ENCODE assay signal across 8 cellular contexts in the genomic region with DNA sequence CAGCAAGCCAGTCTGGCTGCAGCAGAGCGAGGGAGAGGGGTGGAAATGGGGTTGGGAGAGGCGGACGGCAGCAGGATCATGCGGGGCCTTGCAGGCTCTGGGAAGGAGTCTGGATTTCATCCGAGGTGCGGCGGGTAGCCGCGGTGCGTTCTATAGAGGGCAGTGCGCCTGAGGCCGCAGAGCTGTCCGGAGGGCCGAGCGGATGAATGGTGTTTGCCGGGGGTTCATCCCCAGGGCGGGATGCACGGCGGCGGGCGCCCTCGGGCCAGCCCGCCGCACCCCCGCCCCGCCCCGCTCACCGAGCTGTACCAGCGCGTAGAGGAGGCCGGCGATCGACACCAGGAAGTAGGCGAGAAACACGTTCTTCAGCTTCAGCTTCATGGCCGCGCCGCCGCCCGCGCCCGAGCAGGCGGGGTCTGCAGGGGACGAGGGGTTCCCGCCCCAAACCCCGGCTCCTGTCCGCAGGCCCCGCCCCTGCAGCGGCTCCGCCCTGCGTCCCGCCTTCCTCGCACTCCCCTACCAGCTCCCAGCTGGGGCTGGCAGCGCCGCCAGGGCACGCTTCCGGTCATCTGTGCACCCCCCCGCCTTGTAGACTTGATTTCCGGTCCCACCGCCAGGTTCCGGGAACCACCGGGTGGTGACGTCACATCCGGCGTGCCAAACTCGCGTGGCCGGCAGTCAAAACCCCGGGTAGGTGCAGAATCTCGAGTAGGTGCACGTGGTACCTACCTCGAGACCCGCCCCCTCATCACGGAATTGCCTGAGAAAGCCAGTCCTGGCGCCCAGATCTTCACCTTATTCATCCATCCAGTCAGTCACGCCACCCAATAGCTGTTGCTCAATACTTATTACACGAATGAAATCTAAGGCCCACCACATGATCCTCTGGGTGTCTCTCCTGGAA. TPM values are rescaled to one million over a fixed set of nuclear protein-coding genes. Genes with fewer than 3 reads are reported as not detected.
DNase-seq lines count a peak whose midpoint lies in the region; TF ChIP-seq lines count a peak whose summit lies in the region.

A gene (minus strand): TSS at position 420 of the 904 bp plus-strand sequence. CDS start 39 bp downstream, at position 381.

- 1 to 2% (median 1%) methylated on average over 32 to 77 of the region's 77 CpGs for WGBS in stomach, 5 donors

- no peaks in the 10 kb centered on the region for H3K27me3 ChIP-seq in HAP-1 (ENCODE audit: low read depth)
- no peaks in the 10 kb centered on the region for H3K27me3 ChIP-seq in MM.1S (replicated peaks; ENCODE audit: insufficient read depth, low read length)
- H3K27me3 ChIP-seq in neural cell (ENCODE audit: insufficient read depth, low read depth, low read length): no peaks in the 10 kb centered on the region
- no peaks in the 10 kb centered on the region for H3K27me3 ChIP-seq in stomach

- no peak for TF ChIP-seq RAD21 in neural cell (conservative IDR thresholded peaks at IDR 0.05)

- TF ChIP-seq CTCF in MM.1S (IDR thresholded peaks at IDR 0.05; ENCODE audit: low read length) (no peak), fibroblast of villous mesenchyme (IDR thresholded peaks at IDR 0.05; ENCODE audit: insufficient read depth, low read depth, low read length) (no peak), neural cell (IDR thresholded peaks at IDR 0.05; ENCODE audit: poor library complexity, severe bottlenecking) (no peak), stomach (IDR thresholded peaks at IDR 0.05) (peak in 1 of 7 experiments; percentile 46)

- no peak for TF ChIP-seq POLR2A in stomach (IDR thresholded peaks at IDR 0.05)

- H3K9me3 ChIP-seq in ES-I3 (ENCODE audit: control insufficient read depth, insufficient read depth, low read length): no peaks in the 10 kb centered on the region
- H3K9me3 ChIP-seq in HAP-1: peaks cover 3% of the 10 kb centered on the region; the same call in 1 of the 2 replicates
- H3K9me3 ChIP-seq in MM.1S (replicated peaks; ENCODE audit: insufficient read depth, low read length): no peaks in the 10 kb centered on the region
- no peaks in the 10 kb centered on the region for H3K9me3 ChIP-seq in neural cell (ENCODE audit: low read length)
- H3K9me3 ChIP-seq in stomach: no peaks in the 10 kb centered on the region

- H2AFZ ChIP-seq in MM.1S (ENCODE audit: low read length): peak within 1 kb of the TSS; percentile 35
- H2AFZ ChIP-seq in neural cell (ENCODE audit: low read depth, low read length): peak within 1 kb of the TSS; percentile 54

- peak within 1 kb of the TSS; percentile 55 for H3K4me2 ChIP-seq in MM.1S (ENCODE audit: low read depth, low read length)
- peak within 1 kb of the TSS; percentile 87 for H3K4me2 ChIP-seq in neural cell (ENCODE audit: low read length)

- H3K4me1 ChIP-seq in ES-I3 (ENCODE audit: insufficient read depth, low read length): peaks cover 6% of the 10 kb centered on the region; the same call in 1 of the 2 replicates
- H3K4me1 ChIP-seq in HAP-1: peaks cover 9% of the 10 kb centered on the region
- peaks cover 10% of the 10 kb centered on the region for H3K4me1 ChIP-seq in MM.1S (ENCODE audit: low read length)
- peaks cover 17 to 23% (median 20%) of the 10 kb centered on the region in 4 donors for H3K4me1 ChIP-seq in stomach

- H3K4me3 ChIP-seq in HAP-1 (peak within 1 kb of the TSS; percentile 79), MM.1S (ENCODE audit: low read length) (peak within 1 kb of the TSS; percentile 80), fibroblast of villous mesenchyme (ENCODE audit: low read depth, low read length) (peak within 1 kb of the TSS; percentile 85), neural cell (ENCODE audit: low read length) (peak within 1 kb of the TSS; percentile 81), stomach (peak within 1 kb of the TSS; percentile 68 to 82 (median 76))

- H3K79me2 ChIP-seq in MM.1S (ENCODE audit: low read length): peaks cover 14% of the 10 kb centered on the region
- peaks cover 8% of the 10 kb centered on the region for H3K79me2 ChIP-seq in neural cell (replicated peaks; ENCODE audit: insufficient read depth, low read length)

- in situ Hi-C loops in HAP-1 (cut with MboI; ENCODE audit: low sequenced_read_pairs): no loop called here

- no peaks in the 10 kb centered on the region for H4K20me1 ChIP-seq in MM.1S (ENCODE audit: insufficient read depth, low read length)
- no peaks in the 10 kb centered on the region for H4K20me1 ChIP-seq in neural cell (ENCODE audit: insufficient read depth)

- H3K36me3 ChIP-seq in ES-I3 (ENCODE audit: insufficient read depth, low read length) (peaks cover 11% of the 10 kb centered on the region), HAP-1 (replicated peaks) (peaks cover 35% of the 10 kb centered on the region), MM.1S (replicated peaks; ENCODE audit: insufficient read depth, low read length) (0 out of 2 replicates have a peak, but pooled peaks cover under 1% of the 10 kb centered on the region), neural cell (ENCODE audit: insufficient read depth, low read length) (no peaks in the 10 kb centered on the region), stomach (peaks cover 20 to 43% (median 31%) of the 10 kb centered on the region in 4 donors)

- TF ChIP-seq EP300 in neural cell (conservative IDR thresholded peaks at IDR 0.05; ENCODE audit: poor library complexity, severe bottlenecking) (no peak), stomach (IDR thresholded peaks at IDR 0.05) (peak; percentile 79)

- H3K9ac ChIP-seq in ES-I3 (ENCODE audit: low read depth, low read length) (peak within 1 kb of the TSS; percentile 85), MM.1S (ENCODE audit: low read length) (peak within 1 kb of the TSS; percentile 73), neural cell (ENCODE audit: low read length) (peak within 1 kb of the TSS; percentile 93)

- peak; percentile 96 to 99 for DNase-seq in HAP-1 (ENCODE audit: low spot score in 2 of 2)
- peak; percentile 99 for DNase-seq in MM.1S
- peak; percentile 46 for DNase-seq in SIG-M5 (lab: John Stamatoyannopoulos, UW)
- DNase-seq in activated gamma-delta T cell (lab: John Stamatoyannopoulos, UW): peak; percentile 95
- DNase-seq in fibroblast of villous mesenchyme (ENCODE audit: low read depth): peak; percentile 99
- DNase-seq in stomach: peak; percentile 99

- peak within 1 kb of the TSS; percentile 59; the same call in 1 of the 2 replicates for H3K27ac ChIP-seq in MM.1S (ENCODE audit: low read length)
- H3K27ac ChIP-seq in neural cell (ENCODE audit: low read length): peak within 1 kb of the TSS; percentile 78
- H3K27ac ChIP-seq in stomach: peak within 1 kb of the TSS; percentile 71 to 94 (median 93)

- H3F3A ChIP-seq in MM.1S (ENCODE audit: insufficient read depth, low read length) (peaks cover 25% of the 10 kb centered on the region), neural cell (ENCODE audit: insufficient read depth, low read length, poor library complexity, severe bottlenecking) (peaks cover 6% of the 10 kb centered on the region)

- H3K9me2 ChIP-seq in MM.1S (replicated peaks; ENCODE audit: insufficient read depth, low read length) (no peaks in the 10 kb centered on the region), neural cell (ENCODE audit: insufficient read depth, low read length) (no peaks in the 10 kb centered on the region)

- intact Hi-C loops in stomach (cut with DNase I; ENCODE audit: low total_unique reads): no loop called here

TF ChIP-seq in neural cell, 6 proteins besides CTCF, POLR2A, EP300 and RAD21:
- TF ChIP-seq MXI1 (conservative IDR thresholded peaks at IDR 0.05; ENCODE audit: poor library complexity, severe bottlenecking): peak; percentile 96
- TF ChIP-seq EZH2 (IDR thresholded peaks at IDR 0.05; ENCODE audit: borderline replicate concordance, insufficient read depth, low read length, poor library complexity, severe bottlenecking): no peak
- TF ChIP-seq, protein P1, sequence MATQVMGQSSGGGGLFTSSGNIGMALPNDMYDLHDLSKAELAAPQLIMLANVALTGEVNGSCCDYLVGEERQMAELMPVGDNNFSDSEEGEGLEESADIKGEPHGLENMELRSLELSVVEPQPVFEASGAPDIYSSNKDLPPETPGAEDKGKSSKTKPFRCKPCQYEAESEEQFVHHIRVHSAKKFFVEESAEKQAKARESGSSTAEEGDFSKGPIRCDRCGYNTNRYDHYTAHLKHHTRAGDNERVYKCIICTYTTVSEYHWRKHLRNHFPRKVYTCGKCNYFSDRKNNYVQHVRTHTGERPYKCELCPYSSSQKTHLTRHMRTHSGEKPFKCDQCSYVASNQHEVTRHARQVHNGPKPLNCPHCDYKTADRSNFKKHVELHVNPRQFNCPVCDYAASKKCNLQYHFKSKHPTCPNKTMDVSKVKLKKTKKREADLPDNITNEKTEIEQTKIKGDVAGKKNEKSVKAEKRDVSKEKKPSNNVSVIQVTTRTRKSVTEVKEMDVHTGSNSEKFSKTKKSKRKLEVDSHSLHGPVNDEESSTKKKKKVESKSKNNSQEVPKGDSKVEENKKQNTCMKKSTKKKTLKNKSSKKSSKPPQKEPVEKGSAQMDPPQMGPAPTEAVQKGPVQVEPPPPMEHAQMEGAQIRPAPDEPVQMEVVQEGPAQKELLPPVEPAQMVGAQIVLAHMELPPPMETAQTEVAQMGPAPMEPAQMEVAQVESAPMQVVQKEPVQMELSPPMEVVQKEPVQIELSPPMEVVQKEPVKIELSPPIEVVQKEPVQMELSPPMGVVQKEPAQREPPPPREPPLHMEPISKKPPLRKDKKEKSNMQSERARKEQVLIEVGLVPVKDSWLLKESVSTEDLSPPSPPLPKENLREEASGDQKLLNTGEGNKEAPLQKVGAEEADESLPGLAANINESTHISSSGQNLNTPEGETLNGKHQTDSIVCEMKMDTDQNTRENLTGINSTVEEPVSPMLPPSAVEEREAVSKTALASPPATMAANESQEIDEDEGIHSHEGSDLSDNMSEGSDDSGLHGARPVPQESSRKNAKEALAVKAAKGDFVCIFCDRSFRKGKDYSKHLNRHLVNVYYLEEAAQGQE (IDR thresholded peaks at IDR 0.05; ENCODE audit: borderline replicate concordance): peak; percentile 16
- TF ChIP-seq SMC3 (conservative IDR thresholded peaks at IDR 0.05; ENCODE audit: poor library complexity): no peak
- no peak for TF ChIP-seq TAF1 (IDR thresholded peaks at IDR 0.05; ENCODE audit: low read depth)
- peak; percentile 85 for TF ChIP-seq POLR2AphosphoS5 (IDR thresholded peaks at IDR 0.05)

RNA-seq across cellular contexts. Expression of the gene that starts here (rescaled TPM):
- total RNA-seq in fibroblast of villous mesenchyme (35.4 and 36.3 TPM in 2 replicates), stomach (10 to 100 TPM in 4 of 5 donors, 1 to 10 TPM in 1; 5.2 to 50.8 (median 13.8) TPM)
- polyA plus RNA-seq in neural cell (102 and 127 TPM in 2 replicates), stomach (10 to 100 TPM; 18.5 to 38.8 (median 27.6) TPM)
- polyA minus RNA-seq in neural cell: 40.4 and 43.1 TPM in 2 replicates

Comparison
In these comparisons a context has a peak if more than half of its experiments do, and no peak if none do; other contexts are left out.
1. Peak in every context shown above with its lines: DNase-seq, H3K4me3 ChIP-seq and H3K27ac ChIP-seq.
2. DNase-seq: peak in every context shown above with its lines; median percentile 99 in MM.1S; 99 in fibroblast of villous mesenchyme; 99 in stomach; 98 in HAP-1; 95 in activated gamma-delta T cell; 46 in SIG-M5.